ENCODE assay signal across 19 cellular contexts in the genomic region with DNA sequence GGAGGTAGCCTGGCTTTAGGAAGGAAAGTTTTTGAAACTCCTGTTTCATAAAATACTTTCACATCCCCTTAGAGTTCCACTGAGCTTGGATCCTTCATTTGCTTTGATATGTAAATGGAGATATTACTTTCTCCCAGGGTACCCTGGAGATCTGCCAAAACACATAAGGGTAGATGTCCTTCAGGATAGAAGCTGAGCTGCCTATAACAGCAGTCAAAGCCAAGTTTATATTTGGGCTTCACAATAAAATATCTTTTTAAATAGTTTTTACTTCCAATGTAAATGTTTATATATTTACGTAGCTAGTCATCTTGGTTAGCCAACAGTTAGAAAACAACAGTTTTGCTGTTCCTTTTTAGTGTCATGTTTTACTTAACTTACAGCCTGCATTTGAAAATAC.
"Had no signal": no experiment of that assay in that cellular context is flagged by ENCODE, and none has a peak within 500 bp of the region (broad histone marks: within the 10 kb centered on the region; RNA-seq: fewer than 3 reads in every experiment).

No MANE protein-coding gene starts in this region.

- H3K27ac ChIP-seq: left ventricle myocardium inferior, tibial nerve, uterus had no signal

- H3K36me3 Mint-ChIP-seq: activated naive CD8-positive, alpha-beta T cell treated with anti-CD3 and anti-CD28 coated beads, Interleukin-2, amount 10 ng/mL, durations not matched to agents 7 days and 5 days; stimulated activated naive B cell treated with anti-CD40 and anti-IgM and Interleukin-4, amounts not matched to agents 10 μg/mL and 1 μg/mL and 100 μg/mL, for 72 hours had no signal

- FAIRE-seq: bronchial epithelial cell had no signal

- H3K4me1 ChIP-seq: left ventricle myocardium inferior, tibial nerve, uterus had no signal

- H3K9me3 ChIP-seq: uterus had no signal

- H3K9me3 Mint-ChIP-seq: activated B cell treated with CpG ODN at 0.5 μM for 24 hours; activated naive CD8-positive, alpha-beta T cell treated with anti-CD3 and anti-CD28 coated beads, Interleukin-2, amount 10 ng/mL, durations not matched to agents 7 days and 5 days; T-helper 1 cell treated with Interleukin-12 subunit alpha and Interleukin-12 subunit beta and Interleukin-4 antibody, amounts not matched to agents 30 μg/mL and 1 μg/mL, for 36 hours had no signal

- H3K36me3 ChIP-seq: left ventricle myocardium inferior, uterus had no signal

- H3K27ac Mint-ChIP-seq: activated B cell treated with CpG ODN at 0.5 μM for 24 hours; activated CD8-positive, alpha-beta T cell treated with anti-CD3 and anti-CD28 coated beads, Interleukin-2, amount 10 ng/mL, durations not matched to agents 7 days and 5 days; activated naive CD8-positive, alpha-beta T cell treated with anti-CD3 and anti-CD28 coated beads, Interleukin-2, amount 10 ng/mL, durations not matched to agents 7 days and 5 days; activated T-cell treated with anti-CD3 and anti-CD28 coated beads, Interleukin-2, amount 50 U/mL, for 72 hours; endodermal cell; nephron; stimulated activated naive B cell treated with anti-CD40 and anti-IgM and Interleukin-4, amounts not matched to agents 10 μg/mL and 1 μg/mL and 100 μg/mL, for 72 hours; T-helper 1 cell treated with Interleukin-12 subunit alpha and Interleukin-12 subunit beta and Interleukin-4 antibody, amounts not matched to agents 30 μg/mL and 1 μg/mL, for 36 hours had no signal

- H3K4me3 Mint-ChIP-seq: activated B cell treated with CpG ODN at 0.5 μM for 24 hours; activated CD8-positive, alpha-beta T cell treated with anti-CD3 and anti-CD28 coated beads, Interleukin-2, amount 10 ng/mL, durations not matched to agents 7 days and 5 days; activated naive CD8-positive, alpha-beta T cell treated with anti-CD3 and anti-CD28 coated beads, Interleukin-2, amount 10 ng/mL, durations not matched to agents 7 days and 5 days; activated T-cell treated with anti-CD3 and anti-CD28 coated beads, Interleukin-2, amount 50 U/mL, for 72 hours; endodermal cell; nephron; stimulated activated naive B cell treated with anti-CD40 and anti-IgM and Interleukin-4, amounts not matched to agents 10 μg/mL and 1 μg/mL and 100 μg/mL, for 72 hours; T-helper 1 cell treated with Interleukin-12 subunit alpha and Interleukin-12 subunit beta and Interleukin-4 antibody, amounts not matched to agents 30 μg/mL and 1 μg/mL, for 36 hours had no signal

- H3K27me3 Mint-ChIP-seq: activated B cell treated with CpG ODN at 0.5 μM for 24 hours; activated naive CD8-positive, alpha-beta T cell treated with anti-CD3 and anti-CD28 coated beads, Interleukin-2, amount 10 ng/mL, durations not matched to agents 7 days and 5 days; stimulated activated naive B cell treated with anti-CD40 and anti-IgM and Interleukin-4, amounts not matched to agents 10 μg/mL and 1 μg/mL and 100 μg/mL, for 72 hours had no signal

- H3K4me1 Mint-ChIP-seq: activated B cell treated with CpG ODN at 0.5 μM for 24 hours; activated naive CD8-positive, alpha-beta T cell treated with anti-CD3 and anti-CD28 coated beads, Interleukin-2, amount 10 ng/mL, durations not matched to agents 7 days and 5 days; endodermal cell; nephron; stimulated activated naive B cell treated with anti-CD40 and anti-IgM and Interleukin-4, amounts not matched to agents 10 μg/mL and 1 μg/mL and 100 μg/mL, for 72 hours had no signal

- DNase-seq: activated B cell treated with CpG ODN at 0.5 μM for 24 hours; activated CD4-positive, alpha-beta T cell treated with anti-CD3 and anti-CD28 coated beads for 48 hours; activated CD8-positive, alpha-beta memory T cell treated with anti-CD3 and anti-CD28 coated beads, Interleukin-2, amount 50 U/mL, for 4 hours; activated CD8-positive, alpha-beta T cell treated with anti-CD3 and anti-CD28 coated beads, Interleukin-2, amount 10 ng/mL, durations not matched to agents 7 days and 5 days; activated naive CD8-positive, alpha-beta T cell treated with anti-CD3 and anti-CD28 coated beads, Interleukin-2, amount 10 ng/mL, durations not matched to agents 7 days and 5 days; activated T-cell treated with anti-CD3 and anti-CD28 coated beads, Interleukin-2, amount 50 U/mL, for 72 hours; endodermal cell; hippocampal formation; left ventricle myocardium inferior; nucleus accumbens; posterior cingulate gyrus; stimulated activated CD4-positive, alpha-beta T cell treated with anti-CD3 and anti-CD28 coated beads, Interleukin-15, amount 100 ng/mL, for 24 hours; stimulated activated CD4-positive, alpha-beta T cell treated with anti-CD3 and anti-CD28 coated beads, Interleukin-4, amount 100 ng/mL, for 1 hour; stimulated activated naive B cell treated with anti-CD40 and anti-IgM and Interleukin-4, amounts not matched to agents 10 μg/mL and 1 μg/mL and 100 μg/mL, for 72 hours; uterus had no signal

- H3K4me3 ChIP-seq: left ventricle myocardium inferior, tibial nerve, uterus had no signal

- ATAC-seq: activated CD8-positive, alpha-beta T cell treated with anti-CD3 and anti-CD28 coated beads, Interleukin-2, amount 10 ng/mL, durations not matched to agents 7 days and 5 days; activated T-cell treated with anti-CD3 and anti-CD28 coated beads, Interleukin-2, amount 50 U/mL, for 72 hours; stimulated activated naive B cell treated with anti-CD40 and anti-IgM and Interleukin-4, amounts not matched to agents 10 μg/mL and 1 μg/mL and 100 μg/mL, for 72 hours had no signal
